8 cellular contexts compared by ENCODE assay signal in the genomic region with DNA sequence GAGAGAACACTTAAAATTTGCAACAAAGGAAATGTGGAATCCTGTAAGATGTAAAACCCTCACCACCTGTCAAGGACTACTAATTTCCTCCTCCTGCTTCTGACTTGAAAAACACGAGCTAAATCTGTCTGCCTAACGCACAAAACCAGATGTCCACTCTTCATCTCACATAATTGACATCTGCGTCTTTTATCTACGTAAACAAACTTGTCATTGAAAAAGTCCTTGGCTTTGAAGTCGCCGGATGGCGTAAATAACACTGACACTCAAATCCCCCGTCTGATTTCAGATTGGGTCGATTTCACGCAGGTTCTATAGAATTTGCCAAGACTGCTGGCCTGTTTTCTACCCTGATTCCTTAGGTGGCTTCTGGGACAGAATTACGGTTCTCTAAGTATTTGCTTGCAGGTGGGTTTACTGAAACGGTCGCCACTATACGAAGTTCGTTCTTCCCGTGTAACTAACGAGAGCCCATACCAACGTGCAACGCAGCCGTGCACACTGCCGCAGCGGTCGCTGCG. TPM values are rescaled to one million over a fixed set of nuclear protein-coding genes. Genes with fewer than 3 reads are reported as not detected.
DNase-seq lines count a peak whose midpoint lies in the region; ATAC-seq and TF ChIP-seq lines count a peak whose summit lies in the region.

No MANE protein-coding gene starts in this region.

- no peak for DNase-seq in AG04449 (ENCODE audit: low read depth, low spot score)
- no peak for DNase-seq in T-helper 17 cell
- no peak for DNase-seq in foreskin fibroblast
- DNase-seq in pons (ENCODE audit: low spot score) = peak; percentile 75
- no peak for DNase-seq in A172 (ENCODE audit: low spot score)
- no peak for DNase-seq in GM19238 (ENCODE audit: insufficient read length, low spot score)

- ATAC-seq in GM18858 (IDR thresholded peaks at IDR 0.05; ENCODE audit: unreplicated experiment) (peak; percentile 2), HG03439 (IDR thresholded peaks at IDR 0.05; ENCODE audit: unreplicated experiment) (peak; percentile 3), T-helper 17 cell (peak; percentile 46)

- H3K4me3 ChIP-seq in AG04449 (ENCODE audit: low read depth, low read length) (peak overlapping the region; percentile 93), foreskin fibroblast (ENCODE audit: low read depth in 1 of 2, low read length in 2 of 2) (peak overlapping the region; percentile 83 to 96)

- POLR2A ChIA-PET in AG04449 (lab: Yijun Ruan, JAX) = interaction anchor here (1.2 to 2.5 kb wide), 3 partner anchors 14 to 15 kb away, joined by 3 to 25 read pairs (median 6); a partner anchor contains a TSS

- no peaks in the 10 kb centered on the region for H3K27me3 Mint-ChIP-seq in T-helper 17 cell

- no peaks in the 10 kb centered on the region for H3K36me3 Mint-ChIP-seq in T-helper 17 cell (ENCODE audit: low read depth)

- no peaks in the 10 kb centered on the region for H3K9me3 ChIP-seq in T-helper 17 cell (ENCODE audit: control insufficient read depth, low read length, poor library complexity, severe bottlenecking)

- CTCF ChIA-PET in AG04449 (lab: Yijun Ruan, JAX) = interaction anchor here (0.9 kb wide), 1 partner anchor 10 kb away, joined by 4 read pairs; no protein-coding TSS in a partner anchor

- TF ChIP-seq CTCF in AG04449 (IDR thresholded peaks at IDR 0.05; ENCODE audit: insufficient read depth, low read length, missing control alignments) = no peak
- TF ChIP-seq CTCF in foreskin fibroblast (IDR thresholded peaks at IDR 0.05; ENCODE audit: low read depth, low read length) = no peak

- peaks cover 27% of the 10 kb centered on the region for H3K4me1 Mint-ChIP-seq in T-helper 17 cell

- peak overlapping the region; percentile 95 for H3K4me3 Mint-ChIP-seq in T-helper 17 cell

- H3K27ac Mint-ChIP-seq in T-helper 17 cell = peak overlapping the region; percentile 99

RNA-seq across cellular contexts. Expression of a gene that starts 0.5 kb away (rescaled TPM):
- 10 to 100 TPM; 16.3 to 28.9 TPM for total RNA-seq in T-helper 17 cell
- total RNA-seq in A172 (2014; rRNA removed; shearing (Covaris generic)) = 94.3 and 96.9 TPM in 2 replicates

RNA-seq across cellular contexts. Expression of a gene that starts 15.2 kb away (rescaled TPM):
- 10 to 100 TPM; 61.3 to 74.6 TPM for total RNA-seq in T-helper 17 cell
- total RNA-seq in A172 (2014; rRNA removed; shearing (Covaris generic)) = 375 and 548 TPM in 2 replicates

RNA-seq across cellular contexts. Expression of a gene that starts 15.7 kb away (rescaled TPM):
- total RNA-seq in T-helper 17 cell = 100 to 1,000 TPM; 161 to 182 TPM
- total RNA-seq in A172 (2014; rRNA removed; shearing (Covaris generic)) = 545 and 708 TPM in 2 replicates
